In the genomic region with DNA sequence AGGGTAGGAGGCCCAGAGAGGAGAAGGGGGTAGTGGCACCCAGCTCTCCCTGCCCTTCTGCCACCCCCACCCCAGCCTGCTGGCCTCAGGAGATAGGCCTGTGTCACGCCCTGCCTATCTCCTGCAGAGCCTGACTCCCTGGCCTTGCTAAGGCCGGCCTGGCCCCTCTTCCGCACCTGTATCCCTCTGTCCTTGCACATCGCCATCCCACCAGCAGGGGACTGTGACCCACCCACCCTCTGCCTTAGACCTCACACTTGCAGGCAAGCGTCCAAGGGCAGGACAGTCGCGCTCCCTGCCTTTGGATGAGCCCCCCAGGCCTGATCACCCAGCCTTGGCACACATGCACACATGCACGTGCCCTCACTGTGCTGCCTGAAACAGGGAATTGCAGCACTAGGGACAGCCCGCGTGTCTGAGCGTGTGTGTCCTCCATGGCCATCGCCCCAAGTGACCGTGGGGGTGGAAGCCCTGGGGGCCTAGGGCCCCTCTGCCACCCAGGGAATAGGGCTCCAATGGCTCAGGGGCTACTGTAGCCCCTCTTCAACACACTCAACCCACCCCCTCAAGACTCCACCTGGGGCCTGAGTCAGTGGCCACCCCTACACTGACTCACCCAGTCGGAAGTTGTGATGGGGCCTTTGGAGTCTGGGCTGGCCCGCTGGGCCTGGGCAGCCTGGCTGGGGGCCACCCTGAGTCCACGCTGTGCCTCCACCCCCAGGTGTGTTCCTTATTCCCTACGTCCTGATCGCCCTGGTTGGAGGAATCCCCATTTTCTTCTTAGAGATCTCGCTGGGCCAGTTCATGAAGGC, we compare ENCODE assay signal across 8 cellular contexts. TPM values are rescaled to one million over a fixed set of nuclear protein-coding genes. Genes with fewer than 3 reads are reported as not detected.
DNase-seq lines count a peak whose midpoint lies in the region; ATAC-seq, FAIRE-seq and TF ChIP-seq lines count a peak whose summit lies in the region.

No MANE protein-coding gene starts in this region.

- H2AFZ ChIP-seq in HepG2 (ENCODE audit: low read length), result no peak overlapping the region

- 20% methylated on average over 1 of the region's 19 CpGs for WGBS in HepG2 (ENCODE audit: low lambda C conversion rate)

- TSS peak; percentile 46 for BruUV-seq in HepG2 (replicated peaks; lab: Mats Ljungman, UMichigan)

- H3K27ac Mint-ChIP-seq in activated naive CD4-positive, alpha-beta T cell treated with anti-CD3 and anti-CD28 coated beads, Interleukin-2, amount 50 U/mL, for 72 hours, result no peak overlapping the region

- H3K9ac ChIP-seq in HepG2 (ENCODE audit: insufficient read depth, low read depth, low read length), result peak overlapping the region; percentile 64

- peaks cover 22% of the 10 kb centered on the region for H4K20me1 ChIP-seq in HepG2 (ENCODE audit: insufficient read depth, low read length)

- POLR2A ChIA-PET in AG04450 (lab: Yijun Ruan, JAX), result no interaction called here
- POLR2A ChIA-PET in HepG2 (lab: Yijun Ruan, JAX), result no interaction called here

- TF ChIP-seq EP300 in HepG2 (IDR thresholded peaks at IDR 0.05; ENCODE audit: low read depth in 2 of 2, low read length in 2 of 2) (no peak), HepG2 (CRISPR knock-in tag; IDR thresholded peaks at IDR 0.05; ENCODE audit: borderline replicate concordance) (no peak)

- no peak for TF ChIP-seq RAD21 in HepG2 (CRISPR knock-in tag; IDR thresholded peaks at IDR 0.05)

- CTCF ChIA-PET in AG04450 (lab: Charles Lee), result no interaction called here
- CTCF ChIA-PET in HepG2 (lab: Yijun Ruan, JAX; ENCODE audit: low intra/inter-chr PET ratio, low total read pairs), result no interaction called here

- FAIRE-seq in HepG2 (lab: Jason Lieb, UNC), result no peak

- in situ Hi-C loops in HepG2 (cut with HindIII; ENCODE audit: extremely low pct_ligation_motif_present, low pct_unique_long_range_greater_than_20kb), result no loop called here

- H3K4me1 ChIP-seq in HepG2 (ENCODE audit: insufficient read depth, low read length), result peaks cover 24% of the 10 kb centered on the region; the same call in 1 of the 2 replicates

- intact Hi-C loops in HepG2 (cut with micrococcal nuclease; ENCODE audit: unreplicated experiment), result no loop called here

- TF ChIP-seq POLR2A in HepG2 (IDR thresholded peaks at IDR 0.05; ENCODE audit: insufficient read depth in 1 of 2, low read depth in 2 of 2, low read length in 2 of 2), result no peak

- H3K9me3 ChIP-seq in AG04450 (ENCODE audit: control insufficient read depth, insufficient read depth, low read length) (no peaks in the 10 kb centered on the region), HepG2 (ENCODE audit: low read length) (no peaks in the 10 kb centered on the region)

- no peaks in the 10 kb centered on the region for H3K9me3 Mint-ChIP-seq in activated naive CD4-positive, alpha-beta T cell treated with anti-CD3 and anti-CD28 coated beads, Interleukin-2, amount 50 U/mL, for 72 hours

- no peaks in the 10 kb centered on the region for H3K27me3 ChIP-seq in AG04450 (ENCODE audit: control insufficient read depth, insufficient read depth, low read length)
- no peaks in the 10 kb centered on the region for H3K27me3 ChIP-seq in HepG2 (ENCODE audit: control insufficient read depth in 1 of 2, insufficient read depth in 2 of 2, low read length in 2 of 2)

- H3K36me3 ChIP-seq in HepG2 (replicated peaks in 1 of 2; ENCODE audit: control insufficient read depth in 1 of 2, insufficient read depth in 2 of 2, low read length in 2 of 2), result peaks cover 0 to 3% of the 10 kb centered on the region in 2 experiments; a peak in 2 of 5 replicates

- H3K4me3 ChIP-seq in AG04450 (ENCODE audit: low read depth, low read length), result peak overlapping the region; percentile 53
- peak overlapping the region; percentile 37 to 74 (median 68) for H3K4me3 ChIP-seq in HepG2 (replicated peaks in 1 of 3; ENCODE audit: insufficient read depth in 1 of 3, low read depth in 2 of 3, low read length in 3 of 3)

- H3K27ac ChIP-seq in AG04450 (ENCODE audit: low read depth, low read length) (no peak overlapping the region), cingulate gyrus (ENCODE audit: low read depth, low read length) (peak overlapping the region; percentile 87), HepG2 (ENCODE audit: extremely low read length, insufficient read depth, low read length) (no peak overlapping the region)

- no peaks in the 10 kb centered on the region for H3K36me3 Mint-ChIP-seq in activated naive CD4-positive, alpha-beta T cell treated with anti-CD3 and anti-CD28 coated beads, Interleukin-2, amount 50 U/mL, for 72 hours

- ATAC-seq in HepG2 (peak; percentile 44), GM21367 (IDR thresholded peaks at IDR 0.05; ENCODE audit: unreplicated experiment) (no peak)
- no peak for ATAC-seq in activated naive CD4-positive, alpha-beta T cell treated with anti-CD3 and anti-CD28 coated beads, Interleukin-2, amount 50 U/mL, for 72 hours

- H3K79me2 ChIP-seq in HepG2 (ENCODE audit: insufficient read depth, low read length), result peaks cover 20% of the 10 kb centered on the region

- TF ChIP-seq CTCF in AG04450 (IDR thresholded peaks at IDR 0.05; ENCODE audit: low read depth, low read length) (no peak), HepG2 (CRISPR knock-in tag; IDR thresholded peaks at IDR 0.05) (peak; percentile 48)

- no peak for DNase-seq in AG04450 (ENCODE audit: low read depth, low spot score)
- DNase-seq in HuH-7 (ENCODE audit: low spot score), result peak; percentile 51
- DNase-seq in HepG2 (ENCODE audit: low spot score), result no peak
- no peak for DNase-seq in activated CD4-positive, alpha-beta T cell treated with anti-CD3 and anti-CD28 coated beads for 48 hours
- no peak for DNase-seq in activated gamma-delta T cell treated with Interleukin-2 at 50 U/mL for 16 hours
- DNase-seq in activated naive CD4-positive, alpha-beta T cell treated with anti-CD3 and anti-CD28 coated beads, Interleukin-2, amount 50 U/mL, for 72 hours (ENCODE audit: low spot score in 2 of 2), result no peak

- H3K4me2 ChIP-seq in HepG2 (ENCODE audit: low read depth, low read length), result peak overlapping the region; percentile 75

RNA-seq across cellular contexts. Expression of gene SLC6A8, which starts 2.1 kb away (rescaled TPM):
- polyA plus RNA-seq in AG04450 (2011; rRNA removed) (6.9 and 12.3 TPM in 2 replicates), HepG2 (2011; rRNA removed) (176 and 264 TPM in 2 replicates)
- 18.4 and 30.5 TPM in 2 replicates for polyA minus RNA-seq in AG04450 (2011; rRNA and poly(A)+ RNA removed)
- 9.0 and 13.9 TPM in 2 replicates for total RNA-seq in HepG2 (2016; rRNA removed; fragmentation: Illumina TruSeq; extraction: Trizol)
- 5.6 and 6.3 TPM in 2 replicates for total RNA-seq in HepG2 (2016; cell fraction: cytosol; rRNA removed; fragmentation: Illumina TruSeq; extraction: Trizol; ENCODE audit: low read depth)
- total RNA-seq in HepG2 (2016; cell fraction: insoluble cytoplasmic fraction; rRNA removed; fragmentation: Illumina TruSeq; extraction: Trizol), result 8.6 and 16.2 TPM in 2 replicates
- 22.0 and 22.3 TPM in 2 replicates for total RNA-seq in HepG2 (2016; cell fraction: membrane; rRNA removed; fragmentation: Illumina TruSeq; extraction: Trizol)
- total RNA-seq in HepG2 (2016; cell fraction: nucleus; rRNA removed; fragmentation: Illumina TruSeq; extraction: Trizol), result 11.0 and 18.5 TPM in 2 replicates
- polyA plus RNA-seq in HepG2 (2011; cell fraction: cytosol; rRNA removed), result 196 and 214 TPM in 2 replicates
- 723 and 745 TPM in 2 replicates for polyA plus RNA-seq in HepG2 (2011; cell fraction: nucleus; rRNA removed)
- 356 and 405 TPM in 2 replicates for polyA plus RNA-seq in HepG2 (2012)
- 10.4 and 12.7 TPM in 2 replicates for polyA plus RNA-seq in HepG2 (2016; cell fraction: cytosol; fragmentation: Illumina TruSeq; extraction: Trizol; ENCODE audit: low read depth)
- 19.8 and 27.0 TPM in 2 replicates for polyA plus RNA-seq in HepG2 (2016; cell fraction: insoluble cytoplasmic fraction; fragmentation: Illumina TruSeq; extraction: Trizol; ENCODE audit: low read depth)
- polyA plus RNA-seq in HepG2 (2016; cell fraction: membrane; fragmentation: Illumina TruSeq; extraction: Trizol; ENCODE audit: low read depth), result 35.0 and 35.9 TPM in 2 replicates
- polyA plus RNA-seq in HepG2 (2016; cell fraction: nucleus; fragmentation: Illumina TruSeq; extraction: Trizol; ENCODE audit: insufficient read depth, low read depth), result 58.3 and 60.5 TPM in 2 replicates
- polyA minus RNA-seq in HepG2 (2011; rRNA and poly(A)+ RNA removed; ENCODE audit: low replicate concordance), result 85.4 and 544 TPM in 2 replicates
- 145 and 181 TPM in 2 replicates for polyA minus RNA-seq in HepG2 (2011; cell fraction: cytosol; rRNA and poly(A)+ RNA removed)
- polyA minus RNA-seq in HepG2 (2011; cell fraction: nucleus; rRNA and poly(A)+ RNA removed), result 106 and 150 TPM in 2 replicates
- total RNA-seq in activated naive CD4-positive, alpha-beta T cell treated with anti-CD3 and anti-CD28 coated beads, Interleukin-2, amount 50 U/mL, for 72 hours, result 1 to 10 TPM in 1 of 2 donors, under 1 TPM in 1; 0.16 to 2.2 TPM

RNA-seq across cellular contexts. Expression of gene PNCK, which starts 16.2 kb away (rescaled TPM):
- 0.17 TPM in 1 of 2 replicates, not detected in the other for polyA plus RNA-seq in AG04450 (2011; rRNA removed)
- not detected in 2 replicates for polyA minus RNA-seq in AG04450 (2011; rRNA and poly(A)+ RNA removed)
- total RNA-seq in HepG2 (2016; rRNA removed; fragmentation: Illumina TruSeq; extraction: Trizol), result not detected in 2 replicates
- not detected in 2 replicates for total RNA-seq in HepG2 (2016; cell fraction: cytosol; rRNA removed; fragmentation: Illumina TruSeq; extraction: Trizol; ENCODE audit: low read depth)
- not detected in 2 replicates for total RNA-seq in HepG2 (2016; cell fraction: insoluble cytoplasmic fraction; rRNA removed; fragmentation: Illumina TruSeq; extraction: Trizol)
- not detected in 2 replicates for total RNA-seq in HepG2 (2016; cell fraction: membrane; rRNA removed; fragmentation: Illumina TruSeq; extraction: Trizol)
- not detected in 2 replicates for total RNA-seq in HepG2 (2016; cell fraction: nucleus; rRNA removed; fragmentation: Illumina TruSeq; extraction: Trizol)
- polyA plus RNA-seq in HepG2 (2011; rRNA removed), result 33.1 and 55.3 TPM in 2 replicates
- polyA plus RNA-seq in HepG2 (2011; cell fraction: cytosol; rRNA removed), result 25.3 and 25.4 TPM in 2 replicates
- 294 and 322 TPM in 2 replicates for polyA plus RNA-seq in HepG2 (2011; cell fraction: nucleus; rRNA removed)
- polyA plus RNA-seq in HepG2 (2012), result 32.4 and 45.3 TPM in 2 replicates
- polyA plus RNA-seq in HepG2 (2016; cell fraction: cytosol; fragmentation: Illumina TruSeq; extraction: Trizol; ENCODE audit: low read depth), result 0.12 TPM in 1 of 2 replicates, not detected in the other
- polyA plus RNA-seq in HepG2 (2016; cell fraction: insoluble cytoplasmic fraction; fragmentation: Illumina TruSeq; extraction: Trizol; ENCODE audit: low read depth), result not detected in 2 replicates
- not detected in 2 replicates for polyA plus RNA-seq in HepG2 (2016; cell fraction: membrane; fragmentation: Illumina TruSeq; extraction: Trizol; ENCODE audit: low read depth)
- polyA plus RNA-seq in HepG2 (2016; cell fraction: nucleus; fragmentation: Illumina TruSeq; extraction: Trizol; ENCODE audit: insufficient read depth, low read depth), result 1.2 TPM in 1 of 2 replicates, not detected in the other
- 0.91 and 21.5 TPM in 2 replicates for polyA minus RNA-seq in HepG2 (2011; rRNA and poly(A)+ RNA removed; ENCODE audit: low replicate concordance)
- 8.9 and 13.2 TPM in 2 replicates for polyA minus RNA-seq in HepG2 (2011; cell fraction: cytosol; rRNA and poly(A)+ RNA removed)
- polyA minus RNA-seq in HepG2 (2011; cell fraction: nucleus; rRNA and poly(A)+ RNA removed), result 42.2 and 53.6 TPM in 2 replicates
- total RNA-seq in activated naive CD4-positive, alpha-beta T cell treated with anti-CD3 and anti-CD28 coated beads, Interleukin-2, amount 50 U/mL, for 72 hours, result 1 to 10 TPM; 1.0 to 2.9 TPM

RNA-seq across cellular contexts. Expression of gene BCAP31, which starts 34.3 kb away (rescaled TPM):
- polyA plus RNA-seq in AG04450 (2011; rRNA removed) (108 and 114 TPM in 2 replicates), HepG2 (2011; rRNA removed) (139 and 155 TPM in 2 replicates)
- polyA minus RNA-seq in AG04450 (2011; rRNA and poly(A)+ RNA removed), result 69.0 and 80.9 TPM in 2 replicates
- total RNA-seq in HepG2 (2016; rRNA removed; fragmentation: Illumina TruSeq; extraction: Trizol), result 101 and 178 TPM in 2 replicates
- total RNA-seq in HepG2 (2016; cell fraction: cytosol; rRNA removed; fragmentation: Illumina TruSeq; extraction: Trizol; ENCODE audit: low read depth), result 102 and 117 TPM in 2 replicates
- 101 and 181 TPM in 2 replicates for total RNA-seq in HepG2 (2016; cell fraction: insoluble cytoplasmic fraction; rRNA removed; fragmentation: Illumina TruSeq; extraction: Trizol)
- total RNA-seq in HepG2 (2016; cell fraction: membrane; rRNA removed; fragmentation: Illumina TruSeq; extraction: Trizol), result 109 and 120 TPM in 2 replicates
- 130 and 143 TPM in 2 replicates for total RNA-seq in HepG2 (2016; cell fraction: nucleus; rRNA removed; fragmentation: Illumina TruSeq; extraction: Trizol)
- 152 and 160 TPM in 2 replicates for polyA plus RNA-seq in HepG2 (2011; cell fraction: cytosol; rRNA removed)
- 78.1 and 93.1 TPM in 2 replicates for polyA plus RNA-seq in HepG2 (2011; cell fraction: nucleus; rRNA removed)
- polyA plus RNA-seq in HepG2 (2012), result 231 and 288 TPM in 2 replicates
- polyA plus RNA-seq in HepG2 (2016; cell fraction: cytosol; fragmentation: Illumina TruSeq; extraction: Trizol; ENCODE audit: low read depth), result 105 and 124 TPM in 2 replicates
- 93.2 and 96.9 TPM in 2 replicates for polyA plus RNA-seq in HepG2 (2016; cell fraction: insoluble cytoplasmic fraction; fragmentation: Illumina TruSeq; extraction: Trizol; ENCODE audit: low read depth)
- polyA plus RNA-seq in HepG2 (2016; cell fraction: membrane; fragmentation: Illumina TruSeq; extraction: Trizol; ENCODE audit: low read depth), result 94.8 and 109 TPM in 2 replicates
- 219 and 236 TPM in 2 replicates for polyA plus RNA-seq in HepG2 (2016; cell fraction: nucleus; fragmentation: Illumina TruSeq; extraction: Trizol; ENCODE audit: insufficient read depth, low read depth)
- 297 and 320 TPM in 2 replicates for polyA minus RNA-seq in HepG2 (2011; rRNA and poly(A)+ RNA removed; ENCODE audit: low replicate concordance)
- 61.3 and 65.4 TPM in 2 replicates for polyA minus RNA-seq in HepG2 (2011; cell fraction: cytosol; rRNA and poly(A)+ RNA removed)
- 46.2 and 58.7 TPM in 2 replicates for polyA minus RNA-seq in HepG2 (2011; cell fraction: nucleus; rRNA and poly(A)+ RNA removed)
- total RNA-seq in activated naive CD4-positive, alpha-beta T cell treated with anti-CD3 and anti-CD28 coated beads, Interleukin-2, amount 50 U/mL, for 72 hours, result 10 to 100 TPM; 67.4 to 92.7 TPM

RNA-seq across cellular contexts. Expression of gene ABCD1, which starts 34.8 kb away (rescaled TPM):
- polyA plus RNA-seq in AG04450 (2011; rRNA removed) (4.2 and 5.8 TPM in 2 replicates), HepG2 (2011; rRNA removed) (11.4 and 15.4 TPM in 2 replicates)
- 7.6 and 9.1 TPM in 2 replicates for polyA minus RNA-seq in AG04450 (2011; rRNA and poly(A)+ RNA removed)
- 10.1 and 15.9 TPM in 2 replicates for total RNA-seq in HepG2 (2016; rRNA removed; fragmentation: Illumina TruSeq; extraction: Trizol)
- 1.6 and 2.0 TPM in 2 replicates for total RNA-seq in HepG2 (2016; cell fraction: cytosol; rRNA removed; fragmentation: Illumina TruSeq; extraction: Trizol; ENCODE audit: low read depth)
- total RNA-seq in HepG2 (2016; cell fraction: insoluble cytoplasmic fraction; rRNA removed; fragmentation: Illumina TruSeq; extraction: Trizol), result 9.1 and 16.2 TPM in 2 replicates
- 5.1 and 7.8 TPM in 2 replicates for total RNA-seq in HepG2 (2016; cell fraction: membrane; rRNA removed; fragmentation: Illumina TruSeq; extraction: Trizol)
- 14.6 and 18.2 TPM in 2 replicates for total RNA-seq in HepG2 (2016; cell fraction: nucleus; rRNA removed; fragmentation: Illumina TruSeq; extraction: Trizol)
- polyA plus RNA-seq in HepG2 (2011; cell fraction: cytosol; rRNA removed), result 7.2 and 9.7 TPM in 2 replicates
- polyA plus RNA-seq in HepG2 (2011; cell fraction: nucleus; rRNA removed), result 50.2 and 59.9 TPM in 2 replicates
- polyA plus RNA-seq in HepG2 (2012), result 19.7 and 23.2 TPM in 2 replicates
- polyA plus RNA-seq in HepG2 (2016; cell fraction: cytosol; fragmentation: Illumina TruSeq; extraction: Trizol; ENCODE audit: low read depth), result 2.1 and 2.2 TPM in 2 replicates
- polyA plus RNA-seq in HepG2 (2016; cell fraction: insoluble cytoplasmic fraction; fragmentation: Illumina TruSeq; extraction: Trizol; ENCODE audit: low read depth), result 8.6 and 12.6 TPM in 2 replicates
- 4.3 and 5.1 TPM in 2 replicates for polyA plus RNA-seq in HepG2 (2016; cell fraction: membrane; fragmentation: Illumina TruSeq; extraction: Trizol; ENCODE audit: low read depth)
- polyA plus RNA-seq in HepG2 (2016; cell fraction: nucleus; fragmentation: Illumina TruSeq; extraction: Trizol; ENCODE audit: insufficient read depth, low read depth), result 34.6 and 36.9 TPM in 2 replicates
- 25.4 and 48.9 TPM in 2 replicates for polyA minus RNA-seq in HepG2 (2011; rRNA and poly(A)+ RNA removed; ENCODE audit: low replicate concordance)
- polyA minus RNA-seq in HepG2 (2011; cell fraction: cytosol; rRNA and poly(A)+ RNA removed), result 19.4 and 20.9 TPM in 2 replicates
- 25.5 and 30.1 TPM in 2 replicates for polyA minus RNA-seq in HepG2 (2011; cell fraction: nucleus; rRNA and poly(A)+ RNA removed)
- total RNA-seq in activated naive CD4-positive, alpha-beta T cell treated with anti-CD3 and anti-CD28 coated beads, Interleukin-2, amount 50 U/mL, for 72 hours, result 1 to 10 TPM; 5.6 to 6.7 TPM

RNA-seq across cellular contexts. Expression of gene DUSP9, which starts 42.9 kb away (rescaled TPM):
- polyA plus RNA-seq in AG04450 (2011; rRNA removed), result not detected in 2 replicates
- polyA minus RNA-seq in AG04450 (2011; rRNA and poly(A)+ RNA removed), result not detected in 2 replicates
- total RNA-seq in HepG2 (2016; rRNA removed; fragmentation: Illumina TruSeq; extraction: Trizol), result 357 and 435 TPM in 2 replicates
- total RNA-seq in HepG2 (2016; cell fraction: cytosol; rRNA removed; fragmentation: Illumina TruSeq; extraction: Trizol; ENCODE audit: low read depth), result 183 and 202 TPM in 2 replicates
- 332 and 447 TPM in 2 replicates for total RNA-seq in HepG2 (2016; cell fraction: insoluble cytoplasmic fraction; rRNA removed; fragmentation: Illumina TruSeq; extraction: Trizol)
- 386 and 448 TPM in 2 replicates for total RNA-seq in HepG2 (2016; cell fraction: membrane; rRNA removed; fragmentation: Illumina TruSeq; extraction: Trizol)
- total RNA-seq in HepG2 (2016; cell fraction: nucleus; rRNA removed; fragmentation: Illumina TruSeq; extraction: Trizol), result 159 and 193 TPM in 2 replicates
- 235 and 335 TPM in 2 replicates for polyA plus RNA-seq in HepG2 (2011; rRNA removed)
- 239 and 294 TPM in 2 replicates for polyA plus RNA-seq in HepG2 (2011; cell fraction: cytosol; rRNA removed)
- 263 and 279 TPM in 2 replicates for polyA plus RNA-seq in HepG2 (2011; cell fraction: nucleus; rRNA removed)
- 173 and 253 TPM in 2 replicates for polyA plus RNA-seq in HepG2 (2012)
- polyA plus RNA-seq in HepG2 (2016; cell fraction: cytosol; fragmentation: Illumina TruSeq; extraction: Trizol; ENCODE audit: low read depth), result 162 and 174 TPM in 2 replicates
- polyA plus RNA-seq in HepG2 (2016; cell fraction: insoluble cytoplasmic fraction; fragmentation: Illumina TruSeq; extraction: Trizol; ENCODE audit: low read depth), result 322 and 341 TPM in 2 replicates
- polyA plus RNA-seq in HepG2 (2016; cell fraction: membrane; fragmentation: Illumina TruSeq; extraction: Trizol; ENCODE audit: low read depth), result 301 and 303 TPM in 2 replicates
- 275 and 284 TPM in 2 replicates for polyA plus RNA-seq in HepG2 (2016; cell fraction: nucleus; fragmentation: Illumina TruSeq; extraction: Trizol; ENCODE audit: insufficient read depth, low read depth)
- 22.4 and 433 TPM in 2 replicates for polyA minus RNA-seq in HepG2 (2011; rRNA and poly(A)+ RNA removed; ENCODE audit: low replicate concordance)
- 192 and 199 TPM in 2 replicates for polyA minus RNA-seq in HepG2 (2011; cell fraction: cytosol; rRNA and poly(A)+ RNA removed)
- polyA minus RNA-seq in HepG2 (2011; cell fraction: nucleus; rRNA and poly(A)+ RNA removed), result 54.5 and 60.7 TPM in 2 replicates
- under 1 TPM in 1 of 2 donors, not detected in 1; 0.91 TPM for total RNA-seq in activated naive CD4-positive, alpha-beta T cell treated with anti-CD3 and anti-CD28 coated beads, Interleukin-2, amount 50 U/mL, for 72 hours
